Comparison of ENCODE assay signal across 9 cellular contexts in the genomic region with DNA sequence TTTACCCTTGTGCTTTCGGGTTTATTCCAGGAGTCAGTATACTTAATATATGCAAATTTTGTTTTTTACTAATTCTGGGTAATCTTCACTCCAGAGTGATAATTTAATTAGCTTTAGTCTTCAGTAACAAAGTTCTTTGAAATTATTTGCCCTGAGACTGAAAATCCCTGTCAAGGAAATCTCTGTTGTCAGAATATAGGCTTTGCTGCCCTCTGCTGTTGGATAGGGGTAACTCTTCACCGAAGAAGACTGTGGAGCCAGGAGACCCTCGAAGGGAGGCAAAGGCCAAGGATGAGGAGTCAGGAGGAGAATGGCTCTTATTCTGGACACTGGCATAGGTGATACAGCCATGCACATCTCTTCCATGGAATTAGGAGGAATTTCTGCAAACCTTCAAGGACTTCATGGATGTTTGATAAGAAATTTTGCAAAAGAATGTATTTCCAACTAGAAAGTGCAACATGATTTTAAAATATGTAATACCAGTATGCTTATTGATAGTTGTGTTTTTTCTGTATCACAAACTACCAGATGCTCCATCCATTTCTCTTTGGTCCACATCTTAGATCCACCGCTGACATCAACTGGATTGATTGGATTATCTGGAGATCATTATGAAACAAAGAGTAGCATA.
DNase-seq lines count a peak whose midpoint lies in the region; ATAC-seq and TF ChIP-seq lines count a peak whose summit lies in the region.
"Had no signal": no experiment of that assay in that cellular context is flagged by ENCODE, and none has a peak within 500 bp of the region (broad histone marks: within the 10 kb centered on the region; RNA-seq: fewer than 3 reads in every experiment).

No MANE protein-coding gene starts in this region.

- peak; percentile 82 for TF ChIP-seq CTCF in activated CD8-positive, alpha-beta T cell treated with anti-CD3 and anti-CD28 coated beads for 36 hours (IDR thresholded peaks at IDR 0.05)
- TF ChIP-seq CTCF in heart right ventricle (IDR thresholded peaks at IDR 0.05) (peak; percentile 54 to 88 (median 79)), sigmoid colon (IDR thresholded peaks at IDR 0.05) (peak in 3 of 4 experiments; percentile 38 to 68 (median 56))

- H3K9me3 ChIP-seq in heart right ventricle (no peaks in the 10 kb centered on the region), sigmoid colon (no peaks in the 10 kb centered on the region)

- no peaks in the 10 kb centered on the region for H3K4me1 Mint-ChIP-seq in activated CD8-positive, alpha-beta T cell treated with anti-CD3 and anti-CD28 coated beads for 36 hours (ENCODE audit: low read depth)
- H3K4me1 Mint-ChIP-seq: naive thymus-derived CD8-positive, alpha-beta T cell had no signal

- ATAC-seq in GM18868 (IDR thresholded peaks at IDR 0.05; ENCODE audit: unreplicated experiment) = peak; percentile 91
- peak; percentile 89 for ATAC-seq in HG02981 (IDR thresholded peaks at IDR 0.05; ENCODE audit: unreplicated experiment)
- peak; percentile 47 for ATAC-seq in activated CD8-positive, alpha-beta T cell treated with anti-CD3 and anti-CD28 coated beads for 36 hours
- peak in 3 of 8 donors; percentile 42 to 66 (median 42) for ATAC-seq in heart right ventricle
- ATAC-seq: naive thymus-derived CD8-positive, alpha-beta T cell had no signal

- 44 to 45% methylated on average over 4 of the region's 4 CpGs for WGBS in heart right ventricle, 2 donors
- 43% methylated on average over 4 of the region's 4 CpGs for WGBS in sigmoid colon, 2 donors

- POLR2A ChIA-PET in activated CD8-positive, alpha-beta T cell treated with anti-CD3 and anti-CD28 coated beads for 36 hours (lab: Charles Lee) = no interaction called here

- H3K27ac ChIP-seq in heart right ventricle = no peak overlapping the region
- H3K27ac ChIP-seq in sigmoid colon = no peak overlapping the region

- DNase-seq in COLO668 (lab: John Stamatoyannopoulos, UW; ENCODE audit: unreplicated experiment) = peak; percentile 37
- peak; percentile 31 for DNase-seq in NCI-H2029 (lab: John Stamatoyannopoulos, UW)
- peak; percentile 38 for DNase-seq in activated CD8-positive, alpha-beta T cell treated with anti-CD3 and anti-CD28 coated beads for 36 hours
- peak in 1 of 2 donors; percentile 9 for DNase-seq in heart right ventricle
- DNase-seq in sigmoid colon = no peak
- no peak for DNase-seq in activated CD4-positive, CD25-positive, alpha-beta regulatory T cell (lab: John Stamatoyannopoulos, UW)

- TF ChIP-seq EP300 in sigmoid colon (IDR thresholded peaks at IDR 0.05) = no peak

- H3K9me3 Mint-ChIP-seq in activated CD8-positive, alpha-beta T cell treated with anti-CD3 and anti-CD28 coated beads for 36 hours = no peaks in the 10 kb centered on the region
- H3K9me3 Mint-ChIP-seq: naive thymus-derived CD8-positive, alpha-beta T cell had no signal

- no peaks in the 10 kb centered on the region for H3K36me3 Mint-ChIP-seq in activated CD8-positive, alpha-beta T cell treated with anti-CD3 and anti-CD28 coated beads for 36 hours (ENCODE audit: low read depth)
- H3K36me3 Mint-ChIP-seq: naive thymus-derived CD8-positive, alpha-beta T cell had no signal

- H3K36me3 ChIP-seq in heart right ventricle = no peaks in the 10 kb centered on the region
- no peaks in the 10 kb centered on the region for H3K36me3 ChIP-seq in sigmoid colon

- CTCF ChIA-PET in activated CD8-positive, alpha-beta T cell treated with anti-CD3 and anti-CD28 coated beads for 36 hours (lab: Charles Lee) = interaction anchor here (0.7 to 2.0 kb wide), 8 partner anchors 9 to 722 kb away, joined by 3 to 9 read pairs (median 4); no protein-coding TSS in a partner anchor

- intact Hi-C loops in activated CD8-positive, alpha-beta T cell treated with anti-CD3 and anti-CD28 coated beads for 36 hours (cut with micrococcal nuclease) = loop anchor here (10.0 kb wide), 1 partner anchor 523 kb away; no protein-coding TSS in a partner anchor
- intact Hi-C loops in heart right ventricle (cut with DNase I) (loop anchor here in 9 of 10 donors (1.0 to 10.0 kb wide), 9 partner anchors 186 to 1891 kb away; no protein-coding TSS in a partner anchor), sigmoid colon (cut with DNase I) (loop anchor here (2.0 to 10.0 kb wide), 3 partner anchors 203 to 653 kb away; no protein-coding TSS in a partner anchor)

- no peak for TF ChIP-seq POLR2A in sigmoid colon (IDR thresholded peaks at IDR 0.05)

- no peak overlapping the region for H3K27ac Mint-ChIP-seq in activated CD8-positive, alpha-beta T cell treated with anti-CD3 and anti-CD28 coated beads for 36 hours
- H3K27ac Mint-ChIP-seq: naive thymus-derived CD8-positive, alpha-beta T cell had no signal

- H3K27me3 ChIP-seq in heart right ventricle = peaks cover 0 to 26% (median 10%) of the 10 kb centered on the region in 7 donors
- H3K27me3 ChIP-seq in sigmoid colon = no peaks in the 10 kb centered on the region

- no peak overlapping the region for H3K4me3 Mint-ChIP-seq in activated CD8-positive, alpha-beta T cell treated with anti-CD3 and anti-CD28 coated beads for 36 hours
- H3K4me3 Mint-ChIP-seq: naive thymus-derived CD8-positive, alpha-beta T cell had no signal

- peaks cover 0 to 3% (median 0%) of the 10 kb centered on the region in 9 donors for H3K4me1 ChIP-seq in heart right ventricle
- no peaks in the 10 kb centered on the region for H3K4me1 ChIP-seq in sigmoid colon

- H3K27me3 Mint-ChIP-seq in activated CD8-positive, alpha-beta T cell treated with anti-CD3 and anti-CD28 coated beads for 36 hours = peaks cover 12% of the 10 kb centered on the region

- H3K4me3 ChIP-seq in heart right ventricle (no peak overlapping the region), sigmoid colon (no peak overlapping the region)

Comparison
In these comparisons a context has a peak if more than half of its experiments do, and no peak if none do; other contexts are left out.
1. DNase-seq: peak in COLO668 (single experiment), NCI-H2029 (single experiment) and activated CD8-positive, alpha-beta T cell treated with anti-CD3 and anti-CD28 coated beads for 36 hours (single experiment); none in sigmoid colon (single experiment) and activated CD4-positive, CD25-positive, alpha-beta regulatory T cell (0 of 4).
2. Peak in every context shown above with its lines, with median percentiles within 50 percentile points of each other: CTCF ChIP-seq.